In genomic region chr11:114916406-114916805, GRCh38 we compare ENCODE assay signal across 19 cellular contexts.
A peak's percentile ranks its signal among the peaks of the same experiment; 100 is the strongest.
DNase-seq lines count a peak whose midpoint lies in the region; ATAC-seq and TF ChIP-seq lines count a peak whose summit lies in the region.
"Had no signal": no experiment of that assay in that cellular context is flagged by ENCODE, and none has a peak within 500 bp of the region (broad histone marks: within the 10 kb centered on the region; RNA-seq: fewer than 3 reads in every experiment).

No MANE protein-coding gene starts in this region.

- WGBS in SK-N-SH (ENCODE audit: low lambda C conversion rate) = 7% methylated on average over 8 of the region's 8 CpGs

- CTCF ChIA-PET in SK-N-SH (lab: Yijun Ruan, JAX) = interaction anchor here (0.5 to 1.6 kb wide), 4 partner anchors 13 to 1611 kb away, joined by 3 to 5 read pairs (median 4); no protein-coding TSS in a partner anchor
- CTCF ChIA-PET in CD8-positive, alpha-beta memory T cell (lab: Charles Lee) = no interaction called here

- no peaks in the 10 kb centered on the region for H3K36me3 Mint-ChIP-seq in CD8-positive, alpha-beta memory T cell
- H3K36me3 Mint-ChIP-seq: CD14-positive monocyte; CD4-positive, alpha-beta memory T cell; CD4-positive, CD25-positive, alpha-beta regulatory T cell had no signal

- H3K4me3 ChIP-seq in cardiac muscle cell = no peak overlapping the region
- no peak overlapping the region for H3K4me3 ChIP-seq in SK-N-SH (ENCODE audit: low read depth in 2 of 2, low read length in 1 of 2)
- H3K4me3 ChIP-seq in CD8-positive, alpha-beta memory T cell (ENCODE audit: low read length) = no peak overlapping the region
- H3K4me3 ChIP-seq: A549, BLaER1 had no signal

- no peak overlapping the region for H3K27ac Mint-ChIP-seq in CD8-positive, alpha-beta memory T cell
- H3K27ac Mint-ChIP-seq: B cell; CD14-positive monocyte; CD4-positive, alpha-beta memory T cell; CD4-positive, CD25-positive, alpha-beta regulatory T cell had no signal

- DNase-seq in cardiac muscle cell (ENCODE audit: low read depth in 1 of 2, low spot score in 1 of 2) (no peak), Right ventricle myocardium superior (no peak), DMS79 treated with DMSO at 0.1 percent for 48 hours (lab: John Stamatoyannopoulos, UW) (peak; percentile 67), SK-N-SH (peak; percentile 66), ureter (ENCODE audit: low spot score) (no peak), DMS153 (lab: John Stamatoyannopoulos, UW) (no peak)
- no peak for DNase-seq in CD8-positive, alpha-beta memory T cell
- DNase-seq: AML-193; C1 segment of cervical spinal cord; Caco-2; Calu3; CD4-positive, alpha-beta memory T cell; CD4-positive, CD25-positive, alpha-beta regulatory T cell; GF-D8 had no signal

- no peaks in the 10 kb centered on the region for H4K20me1 ChIP-seq in SK-N-SH (ENCODE audit: insufficient read depth)
- H4K20me1 ChIP-seq: BLaER1 had no signal

- H3K79me2 ChIP-seq in SK-N-SH (ENCODE audit: insufficient read depth) = no peaks in the 10 kb centered on the region

- H3K9me3 ChIP-seq in cardiac muscle cell (ENCODE audit: low read depth) = no peaks in the 10 kb centered on the region
- no peaks in the 10 kb centered on the region for H3K9me3 ChIP-seq in SK-N-SH
- H3K9me3 ChIP-seq in CD8-positive, alpha-beta memory T cell (ENCODE audit: low read length) = no peaks in the 10 kb centered on the region
- H3K9me3 ChIP-seq: A549, BLaER1, Caco-2 had no signal

- H3K4me1 Mint-ChIP-seq in CD8-positive, alpha-beta memory T cell = no peaks in the 10 kb centered on the region
- H3K4me1 Mint-ChIP-seq: B cell; CD14-positive monocyte; CD4-positive, alpha-beta memory T cell had no signal

- TF ChIP-seq CTCF in cardiac muscle cell (IDR thresholded peaks at IDR 0.05; ENCODE audit: low read depth, low read length) = no peak
- no peak for TF ChIP-seq CTCF in SK-N-SH (IDR thresholded peaks at IDR 0.05)

- H3K4me3 Mint-ChIP-seq in CD8-positive, alpha-beta memory T cell = no peak overlapping the region
- H3K4me3 Mint-ChIP-seq: B cell; CD14-positive monocyte; CD4-positive, alpha-beta memory T cell; CD4-positive, CD25-positive, alpha-beta regulatory T cell had no signal

- POLR2A ChIA-PET in SK-N-SH (lab: Yijun Ruan, JAX) = no interaction called here
- POLR2A ChIA-PET in CD8-positive, alpha-beta memory T cell (lab: Charles Lee) = no interaction called here

- H3K4me2 ChIP-seq in SK-N-SH = no peak overlapping the region
- H3K4me2 ChIP-seq: A549, BLaER1 had no signal

- intact Hi-C loops in Right ventricle myocardium superior (cut with DNase I) = no loop called here

- H3F3A ChIP-seq in SK-N-SH (replicated peaks; ENCODE audit: insufficient read depth) = no peaks in the 10 kb centered on the region

- no peak for ATAC-seq in Right ventricle myocardium superior (ENCODE audit: poor library complexity)
- ATAC-seq: A549 had no signal

- H3K9me3 Mint-ChIP-seq in CD8-positive, alpha-beta memory T cell = peaks cover 0 to 3% (median 0%) of the 10 kb centered on the region in 5 donors

- H3K27me3 ChIP-seq in cardiac muscle cell (no peaks in the 10 kb centered on the region), SK-N-SH (ENCODE audit: insufficient read depth) (no peaks in the 10 kb centered on the region)
- H3K27me3 ChIP-seq in CD8-positive, alpha-beta memory T cell (ENCODE audit: insufficient read depth, low read length, poor library complexity, severe bottlenecking) = no peaks in the 10 kb centered on the region
- H3K27me3 ChIP-seq: BLaER1 had no signal

- H3K4me1 ChIP-seq in cardiac muscle cell (ENCODE audit: low read depth) (peaks cover 24% of the 10 kb centered on the region), SK-N-SH (ENCODE audit: control insufficient read depth in 1 of 2, insufficient read depth in 2 of 2, low read depth in 1 of 2, low read length in 1 of 2) (peaks cover 0 to 18% of the 10 kb centered on the region in 2 experiments; a peak in 2 of 4 replicates)
- H3K4me1 ChIP-seq in CD8-positive, alpha-beta memory T cell (ENCODE audit: insufficient read depth, low read length) = no peaks in the 10 kb centered on the region
- H3K4me1 ChIP-seq: A549, BLaER1, Caco-2 had no signal

- peak in 1 of 2 experiments; percentile 74; a peak in 2 of 4 replicates for TF ChIP-seq EP300 in SK-N-SH (IDR thresholded peaks at IDR 0.05; ENCODE audit: borderline replicate concordance in 1 of 2, low read depth in 1 of 2, low read length in 1 of 2)

- no peak overlapping the region for H2AFZ ChIP-seq in SK-N-SH (ENCODE audit: low read depth)

- H3K27me3 Mint-ChIP-seq in CD8-positive, alpha-beta memory T cell = peaks cover 0 to 2% of the 10 kb centered on the region in 2 donors
- H3K27me3 Mint-ChIP-seq: B cell; CD4-positive, CD25-positive, alpha-beta regulatory T cell had no signal

- no peaks in the 10 kb centered on the region for H3K9me2 ChIP-seq in SK-N-SH

- H3K9ac ChIP-seq in SK-N-SH = no peak overlapping the region
- H3K9ac ChIP-seq: BLaER1 had no signal

- H3K36me3 ChIP-seq in cardiac muscle cell = no peaks in the 10 kb centered on the region
- no peaks in the 10 kb centered on the region for H3K36me3 ChIP-seq in SK-N-SH (replicated peaks in 1 of 2; ENCODE audit: control insufficient read depth in 1 of 2, insufficient read depth in 2 of 2, low read length in 1 of 2)
- no peaks in the 10 kb centered on the region for H3K36me3 ChIP-seq in CD8-positive, alpha-beta memory T cell (ENCODE audit: insufficient read depth, low read length)
- H3K36me3 ChIP-seq: BLaER1 had no signal

- H3K27ac ChIP-seq in cardiac muscle cell = peak overlapping the region; percentile 19
- H3K27ac ChIP-seq in SK-N-SH (ENCODE audit: low read depth in 2 of 2, low read length in 1 of 2) = no peak overlapping the region; a peak in 1 of 4 replicates
- H3K27ac ChIP-seq in CD8-positive, alpha-beta memory T cell (ENCODE audit: low read depth, low read length) = no peak overlapping the region
- H3K27ac ChIP-seq: 22Rv1, A549, BLaER1 had no signal

- TF ChIP-seq RAD21 in SK-N-SH (IDR thresholded peaks at IDR 0.05; ENCODE audit: low read length) = peak; percentile 27

TF ChIP-seq in SK-N-SH, 30 proteins besides CTCF, POLR2A, EP300 and RAD21:
- TF ChIP-seq RCOR1 (IDR thresholded peaks at IDR 0.05; ENCODE audit: low read length) = peak; percentile 74
- TF ChIP-seq GATA2 (CRISPR knock-in tag; IDR thresholded peaks at IDR 0.05) = peak; percentile 85
- no peak for TF ChIP-seq MAX (IDR thresholded peaks at IDR 0.05; ENCODE audit: low read depth)
TF ChIP-seq in SK-N-SH: peak in this region for 2.

Comparison
In these comparisons a context has a peak if more than half of its experiments do, and no peak if none do; other contexts are left out.
1. DNase-seq: peak in DMS79 treated with DMSO at 0.1 percent for 48 hours (single experiment) and SK-N-SH (single experiment); none in cardiac muscle cell (0 of 2), Right ventricle myocardium superior (single experiment), CD8-positive, alpha-beta memory T cell (0 of 5), ureter (single experiment) and DMS153 (single experiment).